Comparison of ENCODE assay signal across 19 cellular contexts in the genomic region with DNA sequence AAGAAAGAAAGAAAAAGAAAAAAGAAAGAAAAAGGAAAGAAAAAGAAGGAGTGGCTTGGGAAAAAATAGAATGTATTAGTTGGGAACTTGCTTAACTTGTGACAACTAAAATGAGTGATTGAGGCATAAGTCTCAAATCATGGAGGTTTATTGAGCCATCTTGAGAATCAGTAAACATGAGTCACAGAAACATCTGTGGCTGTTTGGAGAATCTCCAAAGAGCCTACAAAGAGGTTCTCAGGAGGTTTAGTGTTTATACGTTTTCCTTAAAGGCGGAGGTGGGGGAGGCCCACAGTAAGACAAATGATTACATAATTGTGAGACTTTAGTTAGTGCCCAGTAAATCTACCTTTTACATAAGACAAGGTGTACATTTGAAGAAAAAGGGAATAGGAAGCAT. TPM values are rescaled to one million over a fixed set of nuclear protein-coding genes. Genes with fewer than 3 reads are reported as not detected.
DNase-seq lines count a peak whose midpoint lies in the region; ATAC-seq, FAIRE-seq and TF ChIP-seq lines count a peak whose summit lies in the region.
"Had no signal": no experiment of that assay in that cellular context is flagged by ENCODE, and none has a peak within 500 bp of the region (broad histone marks: within the 10 kb centered on the region; RNA-seq: fewer than 3 reads in every experiment).

No MANE protein-coding gene starts in this region.

- no peaks in the 10 kb centered on the region for H3K27me3 ChIP-seq in keratinocyte (ENCODE audit: control insufficient read depth, extremely low read depth, insufficient read depth, low read length)
- H3K27me3 ChIP-seq in spleen (replicated peaks in 1 of 7): peaks cover 0 to 5% (median 0%) of the 10 kb centered on the region in 7 donors

- H3K9ac ChIP-seq in keratinocyte (ENCODE audit: control insufficient read depth, extremely low read depth, insufficient read depth, low read length): no peak overlapping the region

- H3K9me3 ChIP-seq in keratinocyte (ENCODE audit: control insufficient read depth, low read depth, low read length) (no peaks in the 10 kb centered on the region), spleen (peaks cover 0 to 7% (median 0%) of the 10 kb centered on the region in 8 donors)

- no peaks in the 10 kb centered on the region for H4K20me1 ChIP-seq in keratinocyte (ENCODE audit: control insufficient read depth, extremely low read depth, insufficient read depth, low read length)

- intact Hi-C loops in spleen (cut with DNase I; ENCODE audit: low total_unique reads): no loop called here

- H3K27ac ChIP-seq in keratinocyte (ENCODE audit: control insufficient read depth, insufficient read depth, low read length): peak overlapping the region; percentile 43
- no peak overlapping the region for H3K27ac ChIP-seq in spleen
- H3K27ac ChIP-seq: HL-60 had no signal

- H3K4me1 ChIP-seq in keratinocyte (ENCODE audit: control insufficient read depth, extremely low read depth, insufficient read depth, low read length) (peaks cover 13% of the 10 kb centered on the region), spleen (no peaks in the 10 kb centered on the region)

- ATAC-seq in GM19395 (IDR thresholded peaks at IDR 0.05; ENCODE audit: unreplicated experiment): no peak
- ATAC-seq: sciatic nerve; stimulated activated memory B cell treated with anti-CD40 and anti-IgM and Interleukin-4, amounts not matched to agents 10 μg/mL and 1 μg/mL and 100 μg/mL, for 72 hours had no signal

- dilution Hi-C loops in keratinocyte (cut with MboI; ENCODE audit: extremely low pct_ligation_motif_present, low sequenced_read_pairs): no loop called here

- H3K4me3 ChIP-seq in keratinocyte (ENCODE audit: control insufficient read depth in 2 of 3, extremely low read depth in 1 of 3, insufficient read depth in 2 of 3, low read depth in 1 of 3, low read length in 3 of 3) (no peak overlapping the region), spleen (no peak overlapping the region)

- H3K9me1 ChIP-seq in keratinocyte (ENCODE audit: control insufficient read depth, extremely low read depth, insufficient read depth, low read length): no peaks in the 10 kb centered on the region

- peak; percentile 34 for DNase-seq in EL
- peak; percentile 62 for DNase-seq in MV-4-11 (lab: John Stamatoyannopoulos, UW)
- DNase-seq in dermis blood vessel endothelial cell: peak; percentile 30
- peak; percentile 65 for DNase-seq in keratinocyte (ENCODE audit: low read depth, low spot score)
- no peak for DNase-seq in GM12892 (ENCODE audit: insufficient read length)
- no peak for DNase-seq in spleen
- no peak for DNase-seq in GOT3 (lab: John Stamatoyannopoulos, UW)
- DNase-seq: kidney, midbrain, NCI-H187 treated with DMSO at 0.1 percent for 48 hours, NCI-H524 treated with DMSO at 0.1 percent for 48 hours, nucleus accumbens, OCI-M1 had no signal

- H3K79me2 ChIP-seq in keratinocyte (ENCODE audit: control insufficient read depth, insufficient read depth, low read length): no peaks in the 10 kb centered on the region

- no peak overlapping the region for H2AFZ ChIP-seq in keratinocyte (ENCODE audit: control insufficient read depth, low read length)

- H3K36me3 ChIP-seq in keratinocyte (ENCODE audit: control insufficient read depth in 2 of 2, extremely low read depth in 1 of 2, insufficient read depth in 2 of 2, low read length in 2 of 2): no peaks in the 10 kb centered on the region
- no peaks in the 10 kb centered on the region for H3K36me3 ChIP-seq in spleen

- TF ChIP-seq CTCF in keratinocyte (optimal IDR thresholded peaks at IDR 0.05 in 1 of 3, IDR thresholded peaks at IDR 0.05 in 1 of 3, conservative IDR thresholded peaks at IDR 0.05 in 1 of 3; ENCODE audit: extremely low read depth in 1 of 3, insufficient read depth in 2 of 3, low read length in 3 of 3) (no peak), spleen (IDR thresholded peaks at IDR 0.05 in 8 of 11, conservative IDR thresholded peaks at IDR 0.05 in 3 of 11) (no peak)

- no peak overlapping the region for H3K4me2 ChIP-seq in keratinocyte (ENCODE audit: control insufficient read depth, extremely low read depth, insufficient read depth, low read depth, low read length)

- 73 to 83% (median 79%) methylated on average over 2 of the region's 2 CpGs for WGBS in spleen, 5 donors

- peak; percentile 90 for FAIRE-seq in keratinocyte (lab: Jason Lieb, UNC)
- no peak for FAIRE-seq in GM12892 (lab: Jason Lieb, UNC)
- FAIRE-seq: kidney had no signal

- TF ChIP-seq POLR2A in GM12892 (IDR thresholded peaks at IDR 0.05; ENCODE audit: low read depth, low read length) (no peak), spleen (IDR thresholded peaks at IDR 0.05) (no peak)

RNA-seq across cellular contexts. Expression of a gene that starts 38.6 kb away (rescaled TPM):
- total RNA-seq in dermis blood vessel endothelial cell (not detected in 2 replicates), spleen (not detected)
- polyA plus RNA-seq in keratinocyte (not detected in 3 replicates), spleen (not detected)
- polyA plus RNA-seq in keratinocyte (2011; ENCODE audit: low read depth): not detected
- polyA plus RNA-seq in keratinocyte (2011; cell fraction: cytosol; rRNA removed): not detected in 2 replicates
- polyA plus RNA-seq in keratinocyte (2011; cell fraction: nucleus; rRNA removed): 0.01 TPM in 2 replicates
- polyA plus RNA-seq in keratinocyte (2012; ENCODE audit: low replicate concordance): 0.08 TPM in 1 of 2 replicates, not detected in the other
- polyA minus RNA-seq in keratinocyte: not detected in 3 replicates
- polyA minus RNA-seq in keratinocyte (2011; cell fraction: cytosol; rRNA and poly(A)+ RNA removed): not detected
- polyA minus RNA-seq in keratinocyte (2011; cell fraction: nucleus; rRNA and poly(A)+ RNA removed): not detected in 2 replicates
- polyA plus RNA-seq in GM12892 (2012; ENCODE audit: missing spikeins): 0.02 TPM
- total RNA-seq: glomerular endothelial cell, kidney, sciatic nerve had no signal
- polyA plus RNA-seq: BJ had no signal

RNA-seq across cellular contexts. Expression of a gene that starts 39.2 kb away (rescaled TPM):
- total RNA-seq in dermis blood vessel endothelial cell: 13.6 and 14.5 TPM in 2 replicates
- polyA plus RNA-seq in keratinocyte: 8.0 to 17.4 TPM (median 9.5 TPM) in 3 replicates
- 29.3 TPM for polyA plus RNA-seq in keratinocyte (2011; ENCODE audit: low read depth)
- polyA plus RNA-seq in keratinocyte (2011; cell fraction: cytosol; rRNA removed): 9.5 and 16.8 TPM in 2 replicates
- 17.5 and 25.8 TPM in 2 replicates for polyA plus RNA-seq in keratinocyte (2011; cell fraction: nucleus; rRNA removed)
- polyA plus RNA-seq in keratinocyte (2012; ENCODE audit: low replicate concordance): 20.9 and 27.3 TPM in 2 replicates
- 17.8 to 171 TPM (median 24.3 TPM) in 3 replicates for polyA minus RNA-seq in keratinocyte
- polyA minus RNA-seq in keratinocyte (2011; cell fraction: cytosol; rRNA and poly(A)+ RNA removed): 51.4 TPM
- 36.1 and 51.0 TPM in 2 replicates for polyA minus RNA-seq in keratinocyte (2011; cell fraction: nucleus; rRNA and poly(A)+ RNA removed)
- 19.5 TPM for polyA plus RNA-seq in GM12892 (2012; ENCODE audit: missing spikeins)
- total RNA-seq in spleen: 10 to 100 TPM; 35.9 to 62.6 (median 45.1) TPM
- 10 to 100 TPM in 1 of 3 donors, 1 to 10 TPM in 2; 5.4 to 13.4 (median 5.4) TPM for polyA plus RNA-seq in spleen

Comparison
In these comparisons a context has a peak if more than half of its experiments do, and no peak if none do; other contexts are left out.
1. DNase-seq: peak in EL (single experiment), MV-4-11 (single experiment), dermis blood vessel endothelial cell (single experiment) and keratinocyte (single experiment); none in GM12892 (single experiment), spleen (single experiment) and GOT3 (single experiment).